Comparison of ENCODE assay signal across 1 cellular context in genomic region chr10:75773813-75774547, GRCh38.
TF ChIP-seq lines count a peak whose summit lies in the region.

No MANE protein-coding gene starts in this region.

TF ChIP-seq in GM12878, 131 proteins besides CTCF, POLR2A, EP300 and RAD21:
- TF ChIP-seq MLLT1 (IDR thresholded peaks at IDR 0.05) (no peak), BMI1 (IDR thresholded peaks at IDR 0.05; ENCODE audit: borderline replicate concordance) (0 out of 2 replicates have a peak, but pooled peaks have one; percentile 7)
